Comparison of ENCODE assay signal across 10 cellular contexts in the genomic region with DNA sequence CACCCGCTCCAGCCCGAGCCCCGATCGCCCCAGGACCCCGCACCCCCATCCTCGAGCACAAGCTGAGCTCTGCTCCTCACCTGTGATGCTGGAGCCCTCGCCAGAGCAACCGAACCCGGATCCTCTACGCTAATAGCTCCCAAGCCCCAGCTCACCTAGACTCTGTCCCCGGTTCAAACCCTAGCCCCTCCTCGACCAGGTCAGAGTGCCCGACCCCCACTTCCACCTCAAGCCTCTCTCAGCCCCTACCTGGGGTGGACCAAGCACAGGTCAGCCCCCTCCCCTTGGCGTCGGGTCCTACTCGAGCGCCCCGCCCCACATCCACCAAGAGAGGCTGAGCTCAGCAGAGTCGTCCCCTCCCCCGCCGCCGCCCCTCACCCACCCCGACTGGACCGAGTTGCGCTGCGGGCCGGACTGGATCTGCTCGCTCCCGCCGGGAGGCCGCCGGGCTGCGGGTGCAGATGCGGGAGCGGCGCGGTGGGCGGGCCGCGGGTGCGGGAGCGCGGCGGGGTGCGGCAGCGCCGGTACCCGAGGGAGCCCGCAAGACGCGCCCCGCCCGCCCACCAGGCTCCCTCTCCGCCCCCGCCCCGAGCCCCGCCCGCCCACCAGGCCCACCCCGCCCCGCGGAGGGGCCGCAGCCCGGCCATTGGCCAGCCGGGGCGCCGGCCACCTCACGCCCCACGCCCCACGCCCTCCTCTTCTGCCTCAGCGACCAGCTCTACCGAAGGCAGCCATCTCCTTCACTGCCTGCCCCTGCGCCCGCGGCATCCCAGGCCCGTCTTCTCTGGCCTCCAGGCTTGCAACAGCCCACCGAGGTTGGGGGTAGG. TPM values are rescaled to one million over a fixed set of nuclear protein-coding genes. Genes with fewer than 3 reads are reported as not detected.
A peak's percentile ranks its signal among the peaks of the same experiment; 100 is the strongest.
DNase-seq lines count a peak whose midpoint lies in the region; ATAC-seq and TF ChIP-seq lines count a peak whose summit lies in the region.
"Had no signal": no experiment of that assay in that cellular context is flagged by ENCODE, and none has a peak within 500 bp of the region (broad histone marks: within the 10 kb centered on the region; RNA-seq: fewer than 3 reads in every experiment).

No MANE protein-coding gene starts in this region.

- H2BK120ac ChIP-seq in neuronal stem cell (ENCODE audit: low read depth, low read length), result no peak overlapping the region

- H4K91ac ChIP-seq in neuronal stem cell (ENCODE audit: low read depth, low read length, poor library complexity), result no peak overlapping the region

- TF ChIP-seq CTCF in WI38 (IDR thresholded peaks at IDR 0.05; ENCODE audit: low read depth, low read length) (no peak), gastroesophageal sphincter (IDR thresholded peaks at IDR 0.05) (no peak)

- H2BK5ac ChIP-seq in neuronal stem cell (ENCODE audit: low read length), result peak overlapping the region; percentile 48

- H3K36me3 ChIP-seq in gastroesophageal sphincter, result no peaks in the 10 kb centered on the region
- H3K36me3 ChIP-seq in neuronal stem cell (replicated peaks in 1 of 2; ENCODE audit: control insufficient read depth in 2 of 2, insufficient read depth in 2 of 2, low read length in 2 of 2), result no peaks in the 10 kb centered on the region

- H3K9me3 ChIP-seq in gastroesophageal sphincter (no peaks in the 10 kb centered on the region), neuronal stem cell (replicated peaks in 1 of 2; ENCODE audit: control insufficient read depth in 2 of 2, insufficient read depth in 1 of 2, low read depth in 1 of 2, low read length in 2 of 2) (no peaks in the 10 kb centered on the region)

- H3K4me2 ChIP-seq in neuronal stem cell (ENCODE audit: insufficient read depth, low read length, poor library complexity, severe bottlenecking), result peak overlapping the region; percentile 97

- peak overlapping the region; percentile 63 for H3K4me3 Mint-ChIP-seq in T-helper 2 cell treated with Interferon-gamma antibody and Interleukin-4, amounts not matched to agents 5 μg/mL and 100 μg/mL, for 36 hours

- H3K27me3 ChIP-seq in gastroesophageal sphincter (peaks cover 26% of the 10 kb centered on the region), neuronal stem cell (ENCODE audit: control insufficient read depth in 3 of 3, insufficient read depth in 3 of 3, low read depth in 1 of 3, low read length in 3 of 3) (peaks cover 0 to 11% (median 9%) of the 10 kb centered on the region in 3 experiments)

- no peak overlapping the region for H4K8ac ChIP-seq in neuronal stem cell (ENCODE audit: low read depth, low read length)

- H3K23ac ChIP-seq in neuronal stem cell (ENCODE audit: low read depth, low read length, poor library complexity), result peak overlapping the region; percentile 11

- peak overlapping the region; percentile 87 for H3K4me3 ChIP-seq in WI38 (ENCODE audit: low read depth, low read length)
- H3K4me3 ChIP-seq in gastroesophageal sphincter, result peak overlapping the region; percentile 18 to 71
- peak overlapping the region; percentile 48 to 89 for H3K4me3 ChIP-seq in neuronal stem cell (ENCODE audit: low read length in 2 of 2)

- peak overlapping the region; percentile 83 for H3K9ac ChIP-seq in neuronal stem cell (ENCODE audit: low read depth, low read length, poor library complexity)

- H3K4me1 Mint-ChIP-seq in T-helper 2 cell treated with Interferon-gamma antibody and Interleukin-4, amounts not matched to agents 5 μg/mL and 100 μg/mL, for 36 hours (ENCODE audit: low read depth), result no peaks in the 10 kb centered on the region

- H3K4me1 ChIP-seq in gastroesophageal sphincter (peaks cover 0 to 36% (median 0%) of the 10 kb centered on the region in 3 donors), neuronal stem cell (ENCODE audit: control insufficient read depth in 2 of 2, insufficient read depth in 1 of 2, low read depth in 1 of 2, low read length in 2 of 2) (peaks cover 2 to 13% of the 10 kb centered on the region in 2 donors)

- TF ChIP-seq POLR2A in gastroesophageal sphincter (IDR thresholded peaks at IDR 0.05), result no peak

- TF ChIP-seq EP300 in gastroesophageal sphincter (IDR thresholded peaks at IDR 0.05), result no peak

- peak overlapping the region; percentile 94 for H3K18ac ChIP-seq in neuronal stem cell (ENCODE audit: low read length)

- peak overlapping the region; percentile 60 for H2BK12ac ChIP-seq in neuronal stem cell (ENCODE audit: low read length)

- DNase-seq in T-helper 2 cell treated with Interferon-gamma antibody and Interleukin-4, amounts not matched to agents 5 μg/mL and 100 μg/mL, for 36 hours (ENCODE audit: low spot score), result no peak
- DNase-seq in T-helper 2 cell (no peak), neuronal stem cell (ENCODE audit: low spot score) (peak; percentile 63), NOMO-1 treated with DMSO at 0.1 percent for 48 hours (lab: John Stamatoyannopoulos, UW; ENCODE audit: unreplicated experiment) (no peak)
- DNase-seq: activated B cell treated with CpG ODN at 0.5 μM for 24 hours, DND-41 had no signal

- H3K9me3 Mint-ChIP-seq in T-helper 2 cell treated with Interferon-gamma antibody and Interleukin-4, amounts not matched to agents 5 μg/mL and 100 μg/mL, for 36 hours, result no peaks in the 10 kb centered on the region
- H3K9me3 Mint-ChIP-seq: activated B cell treated with CpG ODN at 0.5 μM for 24 hours had no signal

- no peak overlapping the region for H3K27ac Mint-ChIP-seq in T-helper 2 cell treated with Interferon-gamma antibody and Interleukin-4, amounts not matched to agents 5 μg/mL and 100 μg/mL, for 36 hours
- H3K27ac Mint-ChIP-seq: activated B cell treated with CpG ODN at 0.5 μM for 24 hours had no signal

- H2AK5ac ChIP-seq in neuronal stem cell (ENCODE audit: low read depth, low read length), result no peak overlapping the region

- H3K36me3 Mint-ChIP-seq in T-helper 2 cell treated with Interferon-gamma antibody and Interleukin-4, amounts not matched to agents 5 μg/mL and 100 μg/mL, for 36 hours (ENCODE audit: low read depth), result no peaks in the 10 kb centered on the region

- H2AFZ ChIP-seq in neuronal stem cell (ENCODE audit: low read length), result peak overlapping the region; percentile 95

- H3K27ac ChIP-seq in gastroesophageal sphincter (peak overlapping the region in 3 of 4 donors; percentile 69 to 80 (median 72)), neuronal stem cell (replicated peaks; ENCODE audit: low read length) (no peak overlapping the region)

- no peaks in the 10 kb centered on the region for H3K79me1 ChIP-seq in neuronal stem cell (ENCODE audit: low read depth, low read length)

- H3K14ac ChIP-seq in neuronal stem cell (ENCODE audit: low read length), result peak overlapping the region; percentile 41

- WGBS in gastroesophageal sphincter (ENCODE audit: low coverage in 1 of 2), 2 donors, result 0% methylated on average over 2 to 8 of the region's 76 CpGs
- WGBS in neuronal stem cell (ENCODE audit: extremely low coverage in 2 of 2, insufficient read length in 2 of 2, insufficient replicate concordance in 1 of 2), 2 donors, result no CpG with 5 or more reads among the region's 76 CpGs

- peak overlapping the region; percentile 92 for H2BK15ac ChIP-seq in neuronal stem cell (ENCODE audit: low read length)

- no peak overlapping the region for H3K4ac ChIP-seq in neuronal stem cell (ENCODE audit: low read length)

- ATAC-seq in gastroesophageal sphincter (peak; percentile 81), HG03442 (IDR thresholded peaks at IDR 0.05; ENCODE audit: unreplicated experiment) (no peak), GM19452 (IDR thresholded peaks at IDR 0.05; ENCODE audit: unreplicated experiment) (no peak)

- H3K27me3 Mint-ChIP-seq in T-helper 2 cell treated with Interferon-gamma antibody and Interleukin-4, amounts not matched to agents 5 μg/mL and 100 μg/mL, for 36 hours (ENCODE audit: low read depth), result peaks cover 85% of the 10 kb centered on the region

RNA-seq across cellular contexts. Expression of a gene that starts 0.6 kb away (rescaled TPM):
- total RNA-seq in gastroesophageal sphincter, result 100 to 1,000 TPM in 2 of 4 donors, 10 to 100 TPM in 2; 72.1 to 249 (median 127) TPM
- 16.6 TPM for polyA plus RNA-seq in neuronal stem cell (2013, experiment 1 of 2)
- polyA plus RNA-seq in neuronal stem cell (2013, experiment 2 of 2), result 16.6 TPM
- total RNA-seq: activated B cell treated with CpG ODN at 0.5 μM for 24 hours had no signal
